Comparison of ENCODE assay signal across 22 cellular contexts in genomic region chr10:29430101-29430500, GRCh38.
"Had no signal": no experiment of that assay in that cellular context is flagged by ENCODE, and none has a peak within 500 bp of the region (broad histone marks: within the 10 kb centered on the region; RNA-seq: fewer than 3 reads in every experiment).

No MANE protein-coding gene starts in this region.

- H3K36me3 Mint-ChIP-seq: type B pancreatic cell had no signal

- H3K27ac Mint-ChIP-seq: activated B cell treated with CpG ODN at 0.5 μM for 24 hours; activated naive CD4-positive, alpha-beta T cell treated with anti-CD3 and anti-CD28 coated beads for 36 hours; naive thymus-derived CD4-positive, alpha-beta T cell; type B pancreatic cell had no signal

- H3K4me1 ChIP-seq: foreskin keratinocyte, lower lobe of right lung, vagina had no signal

- H3K36me3 ChIP-seq: vagina had no signal

- DNase-seq: activated B cell treated with CpG ODN at 0.5 μM for 24 hours; activated CD4-positive, alpha-beta T cell treated with anti-CD3 and anti-CD28 coated beads for 4 hours; activated CD4-positive, alpha-beta T cell treated with anti-CD3 and anti-CD28 coated beads, Interleukin-2, amount 50 U/mL, for 48 hours; activated CD8-positive, alpha-beta memory T cell treated with anti-CD3 and anti-CD28 coated beads, Interleukin-2, amount 50 U/mL, for 48 hours; activated effector memory CD4-positive, alpha-beta T cell treated with Interleukin-2 at 50 U/mL for 16 hours; activated naive CD4-positive, alpha-beta T cell treated with anti-CD3 and anti-CD28 coated beads for 36 hours; activated T-cell treated with anti-CD3 and anti-CD28 coated beads, Interleukin-2, amount 50 U/mL, for 4 hours; amygdala; foreskin keratinocyte; lower lobe of right lung; naive thymus-derived CD4-positive, alpha-beta T cell; occipital lobe; stimulated activated CD4-positive, alpha-beta T cell treated with anti-CD3 and anti-CD28 coated beads, Interleukin-15, amount 100 ng/mL, for 24 hours; stimulated activated naive CD4-positive, alpha-beta T cell; testis had no signal

- H3K27ac ChIP-seq: epithelial cell of prostate, foreskin keratinocyte, lower lobe of right lung, testis, vagina had no signal

- H3K4me3 ChIP-seq: lower lobe of right lung, smooth muscle cell, testis, vagina had no signal

- H3K9me3 Mint-ChIP-seq: activated B cell treated with CpG ODN at 0.5 μM for 24 hours; activated naive CD4-positive, alpha-beta T cell treated with anti-CD3 and anti-CD28 coated beads for 36 hours; activated T-cell treated with anti-CD3 and anti-CD28 coated beads, Interleukin-2, amount 50 U/mL, for 4 hours; neural crest cell; type B pancreatic cell had no signal

- H3K9me3 ChIP-seq: lower lobe of right lung, testis, vagina had no signal

- H3K27me3 ChIP-seq: foreskin keratinocyte, testis, vagina had no signal

- ATAC-seq: activated T-cell treated with anti-CD3 and anti-CD28 coated beads, Interleukin-2, amount 50 U/mL, for 4 hours; foreskin keratinocyte; left lobe of liver; lower lobe of right lung; naive thymus-derived CD4-positive, alpha-beta T cell; sciatic nerve had no signal
